In the genomic region with DNA sequence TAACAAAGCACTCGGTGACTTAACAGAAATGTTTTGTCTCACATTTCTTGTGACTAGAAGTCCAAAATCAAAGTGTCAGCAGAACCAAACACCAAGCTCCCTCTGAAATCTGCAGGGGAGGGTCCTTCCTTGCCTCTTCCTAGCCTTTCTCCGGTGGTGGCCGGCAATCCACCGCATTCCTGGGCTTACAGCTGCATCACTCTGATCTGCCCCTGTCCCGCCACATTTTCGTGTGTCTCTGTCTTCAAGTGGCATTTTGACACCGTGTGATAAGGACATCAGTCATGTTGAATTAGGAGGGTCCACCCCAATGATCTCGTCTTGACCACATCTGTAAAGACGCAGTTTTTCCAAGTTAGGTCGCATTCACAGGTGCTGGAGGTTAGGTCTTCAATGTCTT, we compare ENCODE assay signal across 10 cellular contexts. TPM values are rescaled to one million over a fixed set of nuclear protein-coding genes. Genes with fewer than 3 reads are reported as not detected.
DNase-seq lines count a peak whose midpoint lies in the region; ATAC-seq and TF ChIP-seq lines count a peak whose summit lies in the region.
"Had no signal": no experiment of that assay in that cellular context is flagged by ENCODE, and none has a peak within 500 bp of the region (broad histone marks: within the 10 kb centered on the region; RNA-seq: fewer than 3 reads in every experiment).

No MANE protein-coding gene starts in this region.

- H3K27ac Mint-ChIP-seq in central memory CD8-positive, alpha-beta T cell (ENCODE audit: low read depth): peak overlapping the region; percentile 88

- no peak for DNase-seq in DND-41
- DNase-seq in central memory CD8-positive, alpha-beta T cell (ENCODE audit: low spot score in 2 of 2): no peak
- DNase-seq in osteoblast (ENCODE audit: insufficient read length, low spot score, missing footprints): no peak
- DNase-seq in NCI-H1048 (lab: John Stamatoyannopoulos, UW): no peak
- DNase-seq in NCI-H1092 treated with DMSO at 0.1 percent for 48 hours (lab: John Stamatoyannopoulos, UW): no peak
- no peak for DNase-seq in NCI-H1694 treated with DMSO at 0.1 percent for 48 hours (lab: John Stamatoyannopoulos, UW)
- DNase-seq: amniotic stem cell, NCI-H446, SHP77 had no signal

- H3K27me3 ChIP-seq in DND-41 (ENCODE audit: insufficient read depth, low read length, poor library complexity): no peaks in the 10 kb centered on the region
- H3K27me3 ChIP-seq in Loucy (ENCODE audit: insufficient read depth, low read length, poor library complexity, severe bottlenecking): no peaks in the 10 kb centered on the region
- H3K27me3 ChIP-seq in osteoblast (ENCODE audit: insufficient read depth, low read length): no peaks in the 10 kb centered on the region

- H3K36me3 ChIP-seq in DND-41 (ENCODE audit: insufficient read depth, low read length) (peaks cover 14% of the 10 kb centered on the region), Loucy (ENCODE audit: insufficient read depth, low read length) (peaks cover 2% of the 10 kb centered on the region; the same call in 1 of the 2 replicates), osteoblast (ENCODE audit: insufficient read depth, low read length) (peaks cover 15% of the 10 kb centered on the region)

- TF ChIP-seq CTCF in DND-41 (IDR thresholded peaks at IDR 0.05; ENCODE audit: borderline replicate concordance, extremely low read depth, low read length, poor library complexity, severe bottlenecking) (no peak), Loucy (conservative IDR thresholded peaks at IDR 0.05; ENCODE audit: low read length) (no peak), osteoblast (IDR thresholded peaks at IDR 0.05; ENCODE audit: extremely low read depth, low read depth, low read length) (no peak)

- H3F3A ChIP-seq in Loucy (ENCODE audit: low read depth): no peaks in the 10 kb centered on the region

- no peaks in the 10 kb centered on the region for H4K20me1 ChIP-seq in DND-41 (ENCODE audit: insufficient read depth, low read length)
- no peaks in the 10 kb centered on the region for H4K20me1 ChIP-seq in Loucy (ENCODE audit: insufficient read depth, low read length, poor library complexity, severe bottlenecking)
- no peaks in the 10 kb centered on the region for H4K20me1 ChIP-seq in osteoblast (ENCODE audit: insufficient read depth, low read length)

- H3K4me2 ChIP-seq in DND-41 (ENCODE audit: insufficient read depth, low read length): peak overlapping the region; percentile 87
- H3K4me2 ChIP-seq in Loucy (ENCODE audit: low read depth, low read length, poor library complexity, severe bottlenecking): peak overlapping the region; percentile 42
- no peak overlapping the region for H3K4me2 ChIP-seq in osteoblast (ENCODE audit: insufficient read depth, low read length)

- H3K27me3 Mint-ChIP-seq in central memory CD8-positive, alpha-beta T cell: no peaks in the 10 kb centered on the region

- H3K79me2 ChIP-seq in DND-41 (ENCODE audit: insufficient read depth, low read length): peaks cover 18% of the 10 kb centered on the region
- peaks cover 25% of the 10 kb centered on the region for H3K79me2 ChIP-seq in Loucy (ENCODE audit: insufficient read depth, low read length)
- H3K79me2 ChIP-seq in osteoblast (ENCODE audit: insufficient read depth, low read length): peaks cover 9% of the 10 kb centered on the region

- H3K27ac ChIP-seq in DND-41 (ENCODE audit: low read length) (no peak overlapping the region), osteoblast (ENCODE audit: low read depth, low read length) (no peak overlapping the region)

- H3K9me3 ChIP-seq in DND-41 (ENCODE audit: insufficient read depth, low read length, severe bottlenecking) (no peaks in the 10 kb centered on the region), Loucy (ENCODE audit: insufficient read depth, low read depth, low read length) (no peaks in the 10 kb centered on the region), osteoblast (ENCODE audit: low read depth, low read length) (no peaks in the 10 kb centered on the region)

- H3K36me3 Mint-ChIP-seq in central memory CD8-positive, alpha-beta T cell (ENCODE audit: insufficient read depth): peaks cover 10% of the 10 kb centered on the region

- H3K9ac ChIP-seq in DND-41 (ENCODE audit: low read depth, low read length) (no peak overlapping the region), Loucy (ENCODE audit: low read depth, low read length, poor library complexity, severe bottlenecking) (no peak overlapping the region)

- H3K4me3 ChIP-seq in DND-41 (ENCODE audit: low read depth in 1 of 2, low read length in 2 of 2) (no peak overlapping the region), Loucy (ENCODE audit: low read length, poor library complexity, severe bottlenecking) (no peak overlapping the region), osteoblast (ENCODE audit: insufficient read depth, low read length) (no peak overlapping the region)

- H3K4me3 Mint-ChIP-seq in central memory CD8-positive, alpha-beta T cell: peak overlapping the region; percentile 88

- no peaks in the 10 kb centered on the region for H3K9me2 ChIP-seq in Loucy (replicated peaks; ENCODE audit: low read depth, low read length)

- H3K4me1 ChIP-seq in DND-41 (ENCODE audit: insufficient read depth, low read length): peaks cover 28% of the 10 kb centered on the region
- peaks cover 24% of the 10 kb centered on the region for H3K4me1 ChIP-seq in Loucy (ENCODE audit: insufficient read depth, low read length, poor library complexity, severe bottlenecking)
- peaks cover 30% of the 10 kb centered on the region for H3K4me1 ChIP-seq in osteoblast (ENCODE audit: insufficient read depth, low read length)

- H2AFZ ChIP-seq in DND-41 (ENCODE audit: low read depth, low read length) (peak overlapping the region; percentile 92), Loucy (ENCODE audit: low read length) (peak overlapping the region; percentile 68; the same call in 1 of the 2 replicates), osteoblast (ENCODE audit: low read length) (peak overlapping the region; percentile 1)

- H3K4me1 Mint-ChIP-seq in central memory CD8-positive, alpha-beta T cell: peaks cover 21% of the 10 kb centered on the region

- no peaks in the 10 kb centered on the region for H3K9me3 Mint-ChIP-seq in central memory CD8-positive, alpha-beta T cell

- ATAC-seq in DND-41 (ENCODE audit: insufficient read depth, low read depth): no peak
- no peak for ATAC-seq in central memory CD8-positive, alpha-beta T cell (replicated peaks; ENCODE audit: extremely low read depth, poor library complexity, severe bottlenecking)

RNA-seq across cellular contexts. Expression of a gene that starts 30.5 kb away (rescaled TPM):
- 144 and 197 TPM in 2 replicates for total RNA-seq in osteoblast

Comparison
In these comparisons a context has a peak if more than half of its experiments do, and no peak if none do; other contexts are left out.
1. H2AFZ ChIP-seq: peak in every context shown above with its lines; median percentile 92 in DND-41; 68 in Loucy; 1 in osteoblast.